In genomic region chr17:42019509-42020404, GRCh38 we compare ENCODE assay signal across 7 cellular contexts. TPM values are rescaled to one million over a fixed set of nuclear protein-coding genes. Genes with fewer than 3 reads are reported as not detected.
A peak's percentile ranks its signal among the peaks of the same experiment; 100 is the strongest.
DNase-seq lines count a peak whose midpoint lies in the region; ATAC-seq and TF ChIP-seq lines count a peak whose summit lies in the region.

NKIRAS2 (plus strand) TSS chr17:42020090; CDS start chr17:42021578, 1,488 bp downstream.

- peak within 1 kb of the TSS; percentile 65 for H2AFZ ChIP-seq in smooth muscle cell (ENCODE audit: low read depth)

- no peaks in the 10 kb centered on the region for H3K36me3 ChIP-seq in smooth muscle cell (ENCODE audit: low read depth)

- peak within 1 kb of the TSS; percentile 94 for H3K4me2 ChIP-seq in smooth muscle cell

- H3K9ac ChIP-seq in smooth muscle cell (ENCODE audit: low read depth): peak within 1 kb of the TSS; percentile 92

- ATAC-seq in GM18502 (IDR thresholded peaks at IDR 0.05; ENCODE audit: poor library complexity, unreplicated experiment): peak; percentile 58
- peak; percentile 58 for ATAC-seq in HG03097 (IDR thresholded peaks at IDR 0.05; ENCODE audit: low FRiP score, unreplicated experiment)

- TF ChIP-seq CTCF in VCaP (conservative IDR thresholded peaks at IDR 0.05): peak; percentile 88
- peak; percentile 76 for TF ChIP-seq CTCF in smooth muscle cell (IDR thresholded peaks at IDR 0.05; ENCODE audit: borderline replicate concordance, insufficient read depth, poor library complexity, severe bottlenecking)

- WGBS in smooth muscle cell (ENCODE audit: low lambda C conversion rate): 10% methylated on average over 47 of the region's 49 CpGs

- DNase-seq in NCI-H2196 (lab: John Stamatoyannopoulos, UW; ENCODE audit: unreplicated experiment) (peak; percentile 77), T47D (ENCODE audit: low read depth in 1 of 2, low spot score in 1 of 2) (peak; percentile 95 to 98), iPS-NIHi7 (ENCODE audit: extremely low spot score) (peak; percentile 93), smooth muscle cell (lab: John Stamatoyannopoulos, UW; ENCODE audit: unreplicated experiment) (peak; percentile 81)

- H3K4me3 ChIP-seq in smooth muscle cell: peak within 1 kb of the TSS; percentile 89

- H3K4me1 ChIP-seq in smooth muscle cell (ENCODE audit: low read depth): peaks cover 25% of the 10 kb centered on the region

- in situ Hi-C loops in T47D (cut with HindIII; ENCODE audit: low pct_unique_long_range_greater_than_20kb, low sequenced_read_pairs): no loop called here

- H3F3A ChIP-seq in smooth muscle cell (ENCODE audit: low read depth): peaks cover 5% of the 10 kb centered on the region

- no peaks in the 10 kb centered on the region for H3K27me3 ChIP-seq in smooth muscle cell (ENCODE audit: low read depth)

- H3K79me2 ChIP-seq in smooth muscle cell (ENCODE audit: low read depth): peaks cover 40% of the 10 kb centered on the region

- H3K9me3 ChIP-seq in smooth muscle cell (replicated peaks; ENCODE audit: low read depth): no peaks in the 10 kb centered on the region

- peaks cover 13% of the 10 kb centered on the region for H4K20me1 ChIP-seq in smooth muscle cell (ENCODE audit: low read depth)

- H3K27ac ChIP-seq in VCaP (peak within 1 kb of the TSS; percentile 73), smooth muscle cell (ENCODE audit: low read depth) (peak within 1 kb of the TSS; percentile 64)

RNA-seq across cellular contexts. Expression of gene NKIRAS2, which starts in this region (rescaled TPM):
- total RNA-seq in smooth muscle cell: 21.3 and 41.3 TPM in 2 replicates
- polyA plus RNA-seq in smooth muscle cell: 50.1 and 54.4 TPM in 2 replicates

Comparison
In these comparisons a context has a peak if more than half of its experiments do, and no peak if none do; other contexts are left out.
1. Peak in every context shown above with its lines: DNase-seq, ATAC-seq, H3K4me3 ChIP-seq and H3K27ac ChIP-seq.